8 cellular contexts compared by ENCODE assay signal in the genomic region with DNA sequence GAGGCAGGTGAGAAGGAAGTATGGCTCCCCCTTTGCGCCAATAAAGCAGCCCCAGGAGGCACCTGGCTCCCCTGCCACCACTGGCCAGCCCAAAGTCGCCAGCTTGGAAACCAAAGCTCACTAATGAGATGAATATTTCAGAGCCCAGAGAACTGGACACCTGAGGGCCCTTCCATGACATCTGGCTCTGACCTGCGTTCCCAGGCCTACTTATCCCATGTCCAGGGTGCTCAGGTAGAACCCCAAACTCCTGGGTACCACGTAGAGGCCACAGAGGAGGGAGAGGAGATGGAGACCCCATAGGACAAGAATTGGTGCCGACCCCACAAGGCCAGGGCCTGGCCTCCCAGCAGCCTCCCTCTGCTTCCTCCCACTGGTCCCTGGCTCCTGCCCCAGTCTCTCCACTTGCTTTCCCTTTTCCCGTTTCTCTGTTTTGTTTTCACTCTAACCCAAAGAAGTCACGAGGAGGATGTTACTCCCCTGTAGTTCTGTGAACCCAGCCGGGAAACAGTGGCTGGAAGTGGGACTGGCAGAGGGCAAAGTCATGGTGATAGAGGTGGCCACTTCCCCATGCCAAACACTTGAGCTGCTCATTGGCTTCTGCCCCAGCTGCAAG. TPM values are rescaled to one million over a fixed set of nuclear protein-coding genes. Genes with fewer than 3 reads are reported as not detected.
DNase-seq lines count a peak whose midpoint lies in the region; ATAC-seq and TF ChIP-seq lines count a peak whose summit lies in the region.

No MANE protein-coding gene starts in this region.

- no peak for TF ChIP-seq CTCF in choroid plexus epithelial cell (conservative IDR thresholded peaks at IDR 0.05; ENCODE audit: low read depth, low read length)

- WGBS in aorta, 2 donors, result 15 to 18% methylated on average over 7 to 8 of the region's 8 CpGs

- H3K4me3 ChIP-seq in MG63 (peak overlapping the region; percentile 81), choroid plexus epithelial cell (ENCODE audit: low read depth, low read length) (peak overlapping the region; percentile 87), aorta (ENCODE audit: low read length in 2 of 2) (peak overlapping the region; percentile 59 to 94)

- H3K9me3 ChIP-seq in MG63, result no peaks in the 10 kb centered on the region
- H3K9me3 ChIP-seq in aorta (ENCODE audit: control insufficient read depth, low read length), result no peaks in the 10 kb centered on the region

- intact Hi-C loops in aorta (cut with DNase I), result loop anchor here in 1 of 2 donors (2.0 kb wide), 1 partner anchor 19 kb away; no protein-coding TSS in a partner anchor

- DNase-seq in AG20443 (ENCODE audit: low spot score) (peak; percentile 33), MG63 (no peak), choroid plexus epithelial cell (ENCODE audit: low read depth) (peak; percentile 43), lung microvascular endothelial cell (ENCODE audit: low read depth in 2 of 2) (peak; percentile 34 to 68), aorta (peak in 1 of 2 donors; percentile 72)

- no peaks in the 10 kb centered on the region; the same call in none of the 2 replicates for H3K36me3 ChIP-seq in MG63
- H3K36me3 ChIP-seq in aorta (ENCODE audit: control insufficient read depth in 1 of 2, insufficient read depth in 2 of 2, low read length in 1 of 2), result no peaks in the 10 kb centered on the region

- peak overlapping the region; percentile 76 to 92 for H3K27ac ChIP-seq in aorta (ENCODE audit: low read depth in 1 of 2, low read length in 2 of 2)

- H3K4me1 ChIP-seq in aorta (ENCODE audit: control insufficient read depth in 1 of 2, insufficient read depth in 2 of 2, low read length in 2 of 2), result peaks cover 0 to 3% of the 10 kb centered on the region in 2 donors

- H3K27me3 ChIP-seq in MG63 (no peaks in the 10 kb centered on the region), aorta (ENCODE audit: control insufficient read depth in 1 of 2, insufficient read depth in 2 of 2, low read length in 1 of 2) (no peaks in the 10 kb centered on the region)

- ATAC-seq in aorta (ENCODE audit: low FRiP score) (peak; percentile 25), GM19351 (IDR thresholded peaks at IDR 0.05; ENCODE audit: unreplicated experiment) (no peak), HG02973 (IDR thresholded peaks at IDR 0.05; ENCODE audit: unreplicated experiment) (no peak), HG02884 (IDR thresholded peaks at IDR 0.05; ENCODE audit: unreplicated experiment) (no peak)

RNA-seq across cellular contexts. Expression of a gene that starts 0.9 kb away (rescaled TPM):
- total RNA-seq in MG63 (2014; rRNA removed; shearing (Covaris generic); ENCODE audit: low replicate concordance), result 81.0 and 125 TPM in 2 replicates
- total RNA-seq in lung microvascular endothelial cell, result 109 and 180 TPM in 2 replicates
- total RNA-seq in aorta, result 100 to 1,000 TPM; 264 to 294 TPM
- polyA plus RNA-seq in aorta, result 100 to 1,000 TPM; 100 to 159 TPM

RNA-seq across cellular contexts. Expression of a gene that starts 21.1 kb away (rescaled TPM):
- 21.5 and 40.8 TPM in 2 replicates for total RNA-seq in MG63 (2014; rRNA removed; shearing (Covaris generic); ENCODE audit: low replicate concordance)
- total RNA-seq in lung microvascular endothelial cell (19.2 and 20.0 TPM in 2 replicates), aorta (10 to 100 TPM; 26.9 to 40.2 TPM)
- polyA plus RNA-seq in aorta, result 100 to 1,000 TPM in 1 of 2 donors, 10 to 100 TPM in 1; 91.2 to 108 TPM

RNA-seq across cellular contexts. Expression of a gene that starts 21.5 kb away (rescaled TPM):
- total RNA-seq in MG63 (2014; rRNA removed; shearing (Covaris generic); ENCODE audit: low replicate concordance), result 112 TPM in 2 replicates
- total RNA-seq in lung microvascular endothelial cell (111 and 116 TPM in 2 replicates), aorta (10 to 100 TPM; 50.8 to 54.7 TPM)
- polyA plus RNA-seq in aorta, result 10 to 100 TPM; 59.2 to 80.9 TPM

RNA-seq across cellular contexts. Expression of a gene that starts 30.6 kb away (rescaled TPM):
- total RNA-seq in MG63 (2014; rRNA removed; shearing (Covaris generic); ENCODE audit: low replicate concordance), result not detected in 2 replicates
- total RNA-seq in lung microvascular endothelial cell (under 0.01 TPM in 1 of 2 replicates, not detected in the other), aorta (1 to 10 TPM; 1.6 to 3.7 TPM)
- polyA plus RNA-seq in aorta, result 1 to 10 TPM in 1 of 2 donors, under 1 TPM in 1; 0.46 to 3.1 TPM
